In the genomic region with DNA sequence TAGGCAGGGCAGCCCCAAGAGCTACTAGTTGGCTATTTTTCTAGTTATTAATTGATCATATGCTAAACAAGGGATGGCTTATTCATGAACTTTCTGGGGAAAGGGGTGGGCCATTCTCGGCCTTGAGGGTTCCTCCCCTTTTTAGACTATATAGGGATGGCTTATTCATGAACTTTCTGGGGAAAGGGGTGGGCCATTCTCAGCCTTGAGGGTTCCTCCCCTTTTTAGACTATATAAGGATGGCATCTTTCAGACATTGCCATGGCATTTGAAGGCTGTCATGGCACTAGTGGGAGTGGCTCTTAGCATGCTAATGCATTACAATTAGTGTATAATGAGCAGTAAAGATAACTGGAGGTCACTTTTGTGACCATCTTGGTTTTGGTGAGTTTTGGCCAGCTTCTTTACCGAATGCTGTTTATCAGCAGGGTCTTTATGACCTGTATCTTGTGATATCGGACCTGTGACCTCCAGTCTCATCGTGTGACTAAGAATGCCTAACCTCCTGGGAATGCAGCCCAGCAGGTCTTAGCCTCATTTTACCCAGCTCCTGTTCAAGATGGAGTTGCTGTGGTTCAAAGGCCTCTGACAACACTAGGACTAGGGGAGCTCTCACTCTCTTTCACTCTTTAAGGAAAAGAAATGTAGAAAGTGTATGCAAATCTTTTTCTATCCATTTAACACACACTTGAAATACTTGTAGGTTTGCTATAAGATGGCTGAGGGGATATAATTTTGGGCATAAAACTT, we compare ENCODE assay signal across 31 cellular contexts. TPM values are rescaled to one million over a fixed set of nuclear protein-coding genes. Genes with fewer than 3 reads are reported as not detected.
DNase-seq lines count a peak whose midpoint lies in the region; ATAC-seq and TF ChIP-seq lines count a peak whose summit lies in the region.
"Had no signal": no experiment of that assay in that cellular context is flagged by ENCODE, and none has a peak within 500 bp of the region (broad histone marks: within the 10 kb centered on the region; RNA-seq: fewer than 3 reads in every experiment).

No MANE protein-coding gene starts in this region.

- CTCF ChIA-PET in IMR-90 (lab: Yijun Ruan, JAX), result interaction anchor here (1.1 kb wide), 1 partner anchor 48 kb away, joined by 3 read pairs; no protein-coding TSS in a partner anchor

- peaks cover 13% of the 10 kb centered on the region for H3K36me3 ChIP-seq in IMR-90 (ENCODE audit: control insufficient read depth, insufficient read depth, low read length)
- H3K36me3 ChIP-seq: neural progenitor cell, uterus had no signal

- H4K5ac ChIP-seq in IMR-90 (ENCODE audit: low read depth, low read length), result peak overlapping the region; percentile 32; the same call in 1 of the 2 replicates

- no peak overlapping the region; the same call in 1 of the 2 replicates for H4K91ac ChIP-seq in IMR-90 (ENCODE audit: insufficient read depth, low read depth, low read length)

- H2BK20ac ChIP-seq in IMR-90 (ENCODE audit: low read depth, low read length), result no peak overlapping the region

- no peak overlapping the region for H2AK9ac ChIP-seq in IMR-90 (replicated peaks; ENCODE audit: low read depth, low read length, poor library complexity)

- H2BK15ac ChIP-seq in IMR-90 (ENCODE audit: low read depth, low read length), result no peak overlapping the region

- H3K27me3 ChIP-seq in IMR-90 (ENCODE audit: control insufficient read depth, insufficient read depth, low read length), result no peaks in the 10 kb centered on the region
- H3K27me3 ChIP-seq: BE2C, heart right ventricle, neural progenitor cell, testis, uterus had no signal

- TF ChIP-seq POLR2A in IMR-90 (IDR thresholded peaks at IDR 0.05; ENCODE audit: low read depth, low read length), result no peak

- H3K23ac ChIP-seq in IMR-90 (ENCODE audit: low read depth, low read length), result no peak overlapping the region

- no peak overlapping the region for H2AFZ ChIP-seq in IMR-90 (replicated peaks; ENCODE audit: low read length, poor library complexity)
- H2AFZ ChIP-seq: GM23338, neural progenitor cell had no signal

- no peak for TF ChIP-seq CTCF in IMR-90 (conservative IDR thresholded peaks at IDR 0.05; ENCODE audit: low read depth, low read length)
- TF ChIP-seq CTCF in type B pancreatic cell (conservative IDR thresholded peaks at IDR 0.05), result no peak

- no peak overlapping the region for H2AK5ac ChIP-seq in IMR-90 (ENCODE audit: low read depth, low read length)

- H3K27ac ChIP-seq in IMR-90 (ENCODE audit: insufficient read depth, low read length), result no peak overlapping the region
- H3K27ac ChIP-seq: heart right ventricle, neural progenitor cell, skin epidermis, testis, uterus, WERI-Rb-1 had no signal

- H3K4ac ChIP-seq in IMR-90 (ENCODE audit: low read depth, low read length), result no peak overlapping the region

- H3K9me3 Mint-ChIP-seq in activated T-cell treated with anti-CD3 and anti-CD28 coated beads, Interleukin-2, amount 50 U/mL, for 4 hours, result no peaks in the 10 kb centered on the region
- H3K9me3 Mint-ChIP-seq in central memory CD8-positive, alpha-beta T cell, result no peaks in the 10 kb centered on the region
- H3K9me3 Mint-ChIP-seq in type B pancreatic cell, result peaks cover 4% of the 10 kb centered on the region
- H3K9me3 Mint-ChIP-seq: activated naive CD4-positive, alpha-beta T cell treated with anti-CD3 and anti-CD28 coated beads, Interleukin-2, amount 50 U/mL, for 24 hours; activated T-helper 2 cell treated with anti-CD3 and anti-CD28 coated beads, Interferon-gamma antibody, Interleukin-2, Interleukin-4, amounts not matched to agents 10 μg/mL and 5 μg/mL and 100 μg/mL, durations not matched to agents 14 hours and 24 hours and 36 hours; CD8-positive, alpha-beta memory T cell; GM23338; HFFc6 had no signal

- intact Hi-C loops in IMR-90 (cut with micrococcal nuclease), result no loop called here

- H4K20me1 ChIP-seq in IMR-90 (ENCODE audit: insufficient read depth, low read length), result peaks cover 34% of the 10 kb centered on the region; the same call in 1 of the 2 replicates

- H3K14ac ChIP-seq in IMR-90 (replicated peaks; ENCODE audit: low read depth, low read length), result no peak overlapping the region; the same call in 1 of the 2 replicates

- no peaks in the 10 kb centered on the region for H3K27me3 Mint-ChIP-seq in activated T-cell treated with anti-CD3 and anti-CD28 coated beads, Interleukin-2, amount 50 U/mL, for 4 hours (ENCODE audit: low read depth)
- no peaks in the 10 kb centered on the region for H3K27me3 Mint-ChIP-seq in central memory CD8-positive, alpha-beta T cell
- no peaks in the 10 kb centered on the region for H3K27me3 Mint-ChIP-seq in type B pancreatic cell
- H3K27me3 Mint-ChIP-seq: activated CD8-positive, alpha-beta memory T cell treated with anti-CD3 and anti-CD28 coated beads, Interleukin-2, amount 10 ng/mL, durations not matched to agents 7 days and 5 days; activated naive CD4-positive, alpha-beta T cell treated with anti-CD3 and anti-CD28 coated beads, Interleukin-2, amount 50 U/mL, for 24 hours; brain; CD8-positive, alpha-beta memory T cell had no signal

- POLR2A ChIA-PET in IMR-90 (lab: Charles Lee; ENCODE audit: unreplicated experiment), result no interaction called here

- H3K56ac ChIP-seq in IMR-90 (ENCODE audit: extremely low read depth, insufficient read depth, low read length), result no peak overlapping the region

- no peaks in the 10 kb centered on the region for H3K9me3 ChIP-seq in IMR-90 (ENCODE audit: control insufficient read depth, insufficient read depth, low read length)
- H3K9me3 ChIP-seq: BE2C, heart right ventricle, testis, uterus had no signal

- no peak for TF ChIP-seq RAD21 in IMR-90 (IDR thresholded peaks at IDR 0.05; ENCODE audit: low read length)

- DNase-seq in activated T-cell treated with anti-CD3 and anti-CD28 coated beads, Interleukin-2, amount 50 U/mL, for 4 hours, result no peak
- no peak for DNase-seq in activated T-cell treated with anti-CD3 and anti-CD28 coated beads for 4 hours
- no peak for DNase-seq in IMR-90
- no peak for DNase-seq in central memory CD8-positive, alpha-beta T cell (ENCODE audit: low spot score in 2 of 2)
- DNase-seq in type B pancreatic cell (ENCODE audit: extremely low spot score, unreplicated experiment), result no peak
- DNase-seq in NCI-H2081 treated with DMSO at 0.1 percent for 48 hours (lab: John Stamatoyannopoulos, UW), result no peak
- DNase-seq: ACHN; activated CD8-positive, alpha-beta memory T cell treated with anti-CD3 and anti-CD28 coated beads, Interleukin-2, amount 10 ng/mL, durations not matched to agents 7 days and 5 days; amniotic stem cell; BE2C; CD8-positive, alpha-beta memory T cell; cerebellar nuclear complex; heart right ventricle; HFFc6; left ventricle myocardium superior; mesendoderm; NCI-H1436; NCI-H345; NCI-H748 treated with DMSO at 0.1 percent for 48 hours; stimulated activated naive CD8-positive, alpha-beta T cell treated with anti-CD3 and anti-CD28 coated beads, Interleukin-15, Interleukin-2, amounts not matched to agents 100 U/mL and 50 U/mL, for 24 hours; testis; uterus; WERI-Rb-1 had no signal

- no TSS peak for BruUV-seq in IMR-90 (replicated peaks; lab: Mats Ljungman, UMichigan)

- in situ Hi-C loops in IMR-90 (cut with MboI; ENCODE audit: low sequenced_read_pairs), result no loop called here

- WGBS in IMR-90 (ENCODE audit: extremely low coverage in 2 of 2, insufficient read length in 1 of 2), 2 experiments, result no CpG with 5 or more reads among the region's 4 CpGs

- H2BK120ac ChIP-seq in IMR-90 (ENCODE audit: low read depth, low read length), result no peak overlapping the region

- dilution Hi-C loops in IMR-90 (cut with HindIII; ENCODE audit: low sequenced_read_pairs, unreplicated experiment), result no loop called here

- peak overlapping the region; percentile 39 for H2BK5ac ChIP-seq in IMR-90 (ENCODE audit: low read depth, low read length, poor library complexity, severe bottlenecking)

- peak overlapping the region; percentile 9 for H3K4me3 Mint-ChIP-seq in activated T-cell treated with anti-CD3 and anti-CD28 coated beads, Interleukin-2, amount 50 U/mL, for 4 hours
- peak overlapping the region; percentile 18 for H3K4me3 Mint-ChIP-seq in central memory CD8-positive, alpha-beta T cell
- no peak overlapping the region for H3K4me3 Mint-ChIP-seq in type B pancreatic cell
- H3K4me3 Mint-ChIP-seq: activated CD8-positive, alpha-beta memory T cell treated with anti-CD3 and anti-CD28 coated beads, Interleukin-2, amount 10 ng/mL, durations not matched to agents 7 days and 5 days; activated naive CD4-positive, alpha-beta T cell treated with anti-CD3 and anti-CD28 coated beads, Interleukin-2, amount 50 U/mL, for 24 hours; brain; GM23338; HFFc6; neural progenitor cell had no signal

- H3K9ac ChIP-seq in IMR-90 (ENCODE audit: low read depth, low read length), result no peak overlapping the region
- H3K9ac ChIP-seq: neural progenitor cell had no signal

- peaks cover 14% of the 10 kb centered on the region for H3K4me1 ChIP-seq in IMR-90 (ENCODE audit: control insufficient read depth, insufficient read depth, low read length)
- H3K4me1 ChIP-seq: neural progenitor cell, uterus had no signal

- peaks cover 2 to 27% of the 10 kb centered on the region in 2 experiments for H3K79me1 ChIP-seq in IMR-90 (ENCODE audit: low read depth in 1 of 2, low read length in 2 of 2)

- peaks cover 52% of the 10 kb centered on the region for H3K4me1 Mint-ChIP-seq in activated T-cell treated with anti-CD3 and anti-CD28 coated beads, Interleukin-2, amount 50 U/mL, for 4 hours (ENCODE audit: low read depth)
- H3K4me1 Mint-ChIP-seq in central memory CD8-positive, alpha-beta T cell, result peaks cover 55% of the 10 kb centered on the region
- H3K4me1 Mint-ChIP-seq in type B pancreatic cell (ENCODE audit: unreplicated experiment), result peaks cover 26% of the 10 kb centered on the region

- peaks cover 9% of the 10 kb centered on the region for H3K9me1 ChIP-seq in IMR-90 (ENCODE audit: insufficient read depth, low read length)

- H3K18ac ChIP-seq in IMR-90 (ENCODE audit: low read depth, low read length), result no peak overlapping the region

- no peak overlapping the region for H3K4me2 ChIP-seq in IMR-90 (ENCODE audit: low read depth, low read length)
- H3K4me2 ChIP-seq: GM23338, neural progenitor cell had no signal

- H3K36me3 Mint-ChIP-seq in activated T-cell treated with anti-CD3 and anti-CD28 coated beads, Interleukin-2, amount 50 U/mL, for 4 hours (ENCODE audit: insufficient read depth), result peaks cover 16% of the 10 kb centered on the region
- H3K36me3 Mint-ChIP-seq in central memory CD8-positive, alpha-beta T cell (ENCODE audit: insufficient read depth), result peaks cover 17% of the 10 kb centered on the region
- peaks cover 21% of the 10 kb centered on the region for H3K36me3 Mint-ChIP-seq in type B pancreatic cell

- H4K8ac ChIP-seq in IMR-90 (ENCODE audit: low read depth in 2 of 2, low read length in 2 of 2), result no peak overlapping the region

- no peak for ATAC-seq in activated T-cell treated with anti-CD3 and anti-CD28 coated beads, Interleukin-2, amount 50 U/mL, for 4 hours
- no peak for ATAC-seq in IMR-90 (ENCODE audit: low read depth)
- ATAC-seq in central memory CD8-positive, alpha-beta T cell (replicated peaks; ENCODE audit: extremely low read depth, poor library complexity, severe bottlenecking), result no peak
- ATAC-seq in GM18909 (IDR thresholded peaks at IDR 0.05; ENCODE audit: poor library complexity, unreplicated experiment), result no peak
- no peak for ATAC-seq in HG03342 (IDR thresholded peaks at IDR 0.05; ENCODE audit: unreplicated experiment)
- ATAC-seq: activated CD8-positive, alpha-beta memory T cell treated with anti-CD3 and anti-CD28 coated beads, Interleukin-2, amount 10 ng/mL, durations not matched to agents 7 days and 5 days; GM23338; heart right ventricle; left ventricle myocardium superior; stimulated activated naive CD8-positive, alpha-beta T cell treated with anti-CD3 and anti-CD28 coated beads, Interleukin-15, Interleukin-2, amounts not matched to agents 100 U/mL and 50 U/mL, for 24 hours had no signal

- no peak overlapping the region for H3K4me3 ChIP-seq in IMR-90 (ENCODE audit: insufficient read depth, low read depth, low read length)
- H3K4me3 ChIP-seq: GM23338, heart right ventricle, neural progenitor cell, skin epidermis, testis, uterus had no signal

- H3K27ac Mint-ChIP-seq in central memory CD8-positive, alpha-beta T cell (ENCODE audit: low read depth), result no peak overlapping the region
- H3K27ac Mint-ChIP-seq in type B pancreatic cell, result peak overlapping the region; percentile 8
- H3K27ac Mint-ChIP-seq: activated CD8-positive, alpha-beta memory T cell treated with anti-CD3 and anti-CD28 coated beads, Interleukin-2, amount 10 ng/mL, durations not matched to agents 7 days and 5 days; activated naive CD4-positive, alpha-beta T cell treated with anti-CD3 and anti-CD28 coated beads, Interleukin-2, amount 50 U/mL, for 24 hours; activated T-helper 2 cell treated with anti-CD3 and anti-CD28 coated beads, Interferon-gamma antibody, Interleukin-2, Interleukin-4, amounts not matched to agents 10 μg/mL and 5 μg/mL and 100 μg/mL, durations not matched to agents 14 hours and 24 hours and 36 hours; brain; GM23338; HFFc6; neural progenitor cell had no signal

RNA-seq across cellular contexts. Expression of a gene that starts 7.8 kb away (rescaled TPM):
- 10 to 100 TPM; 13.6 to 26.8 (median 14.8) TPM for total RNA-seq in activated T-cell treated with anti-CD3 and anti-CD28 coated beads, Interleukin-2, amount 50 U/mL, for 4 hours
- 16.5 and 21.7 TPM in 2 replicates for total RNA-seq in IMR-90 (2012; rRNA removed)
- polyA plus RNA-seq in IMR-90 (2012; rRNA removed), result 8.9 and 10.7 TPM in 2 replicates
- 2.5 and 7.1 TPM in 2 replicates for polyA plus RNA-seq in IMR-90 (2012; cell fraction: cytosol; rRNA removed)
- 39.6 and 46.5 TPM in 2 replicates for polyA plus RNA-seq in IMR-90 (2012; cell fraction: nucleus; rRNA removed; ENCODE audit: low replicate concordance)
- total RNA-seq in type B pancreatic cell (ENCODE audit: low replicate concordance), result 24.4 and 25.0 TPM in 2 replicates
